ENCODE assay signal across 17 cellular contexts in the genomic region with DNA sequence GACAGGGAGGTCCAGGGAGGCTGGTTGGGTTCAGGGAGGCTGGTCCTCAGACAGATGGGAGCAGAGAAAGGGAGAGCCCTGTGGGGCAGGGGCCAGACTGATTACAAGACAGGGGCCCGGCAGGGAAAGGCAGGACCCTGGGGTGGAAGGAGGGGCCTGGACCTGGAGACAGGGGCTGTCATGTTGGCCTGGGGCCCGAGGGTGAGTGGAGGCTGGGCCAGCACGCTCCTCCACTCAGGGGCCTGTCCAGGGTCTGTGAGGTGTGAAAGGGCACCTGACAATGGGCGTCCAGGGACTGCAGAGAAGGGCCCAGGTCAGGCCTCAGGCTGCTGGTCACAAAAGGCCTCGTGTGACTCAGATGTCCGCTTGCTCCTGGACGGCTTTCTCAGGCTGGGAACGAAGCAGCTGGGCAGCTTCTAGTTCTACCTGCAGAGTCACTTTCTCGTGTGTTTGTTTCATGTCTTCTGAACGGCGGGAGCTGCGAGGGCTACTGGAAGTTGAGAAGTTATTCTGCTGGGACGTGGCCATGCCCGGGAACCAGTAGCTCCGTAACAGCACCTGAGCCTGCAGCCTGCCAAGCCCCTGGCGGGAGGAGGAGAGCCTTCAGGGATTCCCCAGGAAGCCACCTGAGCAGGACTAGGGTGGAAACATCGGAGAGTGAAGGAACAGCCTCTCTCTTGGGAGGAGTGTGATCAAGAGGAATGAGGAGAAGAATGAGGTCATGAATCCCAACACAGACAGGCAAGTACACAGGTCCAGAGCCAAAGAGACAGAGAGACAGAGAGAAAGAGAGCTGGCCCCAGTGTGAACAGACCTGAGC.
"Had no signal": no experiment of that assay in that cellular context is flagged by ENCODE, and none has a peak within 500 bp of the region (broad histone marks: within the 10 kb centered on the region; RNA-seq: fewer than 3 reads in every experiment).

No MANE protein-coding gene starts in this region.

- H3K9me3 ChIP-seq: breast epithelium, thoracic aorta had no signal

- H3K9me3 Mint-ChIP-seq: activated CD4-positive, alpha-beta T cell treated with anti-CD3 and anti-CD28 coated beads, Interleukin-2, amount 10 ng/mL, durations not matched to agents 24 days and 14 days; activated naive CD8-positive, alpha-beta T cell treated with anti-CD3 and anti-CD28 coated beads, Interleukin-2, amount 50 U/mL, for 24 hours; activated T-cell treated with anti-CD3 and anti-CD28 coated beads, Interleukin-2, amount 50 U/mL, for 72 hours; immature natural killer cell; naive thymus-derived CD4-positive, alpha-beta T cell had no signal

- H3K27ac Mint-ChIP-seq: activated CD4-positive, alpha-beta T cell treated with anti-CD3 and anti-CD28 coated beads, Interleukin-2, amount 10 ng/mL, durations not matched to agents 24 days and 14 days; activated naive CD8-positive, alpha-beta T cell treated with anti-CD3 and anti-CD28 coated beads, Interleukin-2, amount 50 U/mL, for 24 hours; activated T-cell treated with anti-CD3 and anti-CD28 coated beads, Interleukin-2, amount 50 U/mL, for 72 hours; immature natural killer cell had no signal

- H3K4me3 Mint-ChIP-seq: activated CD4-positive, alpha-beta T cell treated with anti-CD3 and anti-CD28 coated beads, Interleukin-2, amount 10 ng/mL, durations not matched to agents 24 days and 14 days; activated naive CD8-positive, alpha-beta T cell treated with anti-CD3 and anti-CD28 coated beads, Interleukin-2, amount 50 U/mL, for 24 hours; activated T-cell treated with anti-CD3 and anti-CD28 coated beads, Interleukin-2, amount 50 U/mL, for 72 hours; immature natural killer cell had no signal

- DNase-seq: activated CD4-positive, alpha-beta T cell treated with anti-CD3 and anti-CD28 coated beads, Interleukin-2, amount 10 ng/mL, durations not matched to agents 24 days and 14 days; activated CD4-positive, CD25-positive, alpha-beta regulatory T cell; activated CD8-positive, alpha-beta memory T cell treated with anti-CD3 and anti-CD28 coated beads, Interleukin-2, amount 50 U/mL, for 48 hours; activated gamma-delta T cell treated with Interleukin-2 at 50 U/mL for 16 hours; activated naive CD8-positive, alpha-beta T cell treated with anti-CD3 and anti-CD28 coated beads, Interleukin-2, amount 50 U/mL, for 24 hours; activated T-cell treated with anti-CD3 and anti-CD28 coated beads, Interleukin-2, amount 50 U/mL, for 72 hours; aorta; foreskin fibroblast; immature natural killer cell; left colon; naive thymus-derived CD4-positive, alpha-beta T cell; nucleus accumbens; small intestine had no signal

- H3K36me3 ChIP-seq: breast epithelium, thoracic aorta had no signal

- ATAC-seq: activated naive CD8-positive, alpha-beta T cell treated with anti-CD3 and anti-CD28 coated beads, Interleukin-2, amount 50 U/mL, for 24 hours; activated T-cell treated with anti-CD3 and anti-CD28 coated beads, Interleukin-2, amount 50 U/mL, for 72 hours; left colon; right cardiac atrium had no signal

- H3K27ac ChIP-seq: breast epithelium, thoracic aorta had no signal

- H3K4me1 ChIP-seq: breast epithelium had no signal

- H3K36me3 Mint-ChIP-seq: immature natural killer cell; naive thymus-derived CD4-positive, alpha-beta T cell had no signal

- H3K27me3 ChIP-seq: breast epithelium had no signal

- H3K4me3 ChIP-seq: breast epithelium, lung, thoracic aorta had no signal
